8 cellular contexts compared by ENCODE assay signal in the genomic region with DNA sequence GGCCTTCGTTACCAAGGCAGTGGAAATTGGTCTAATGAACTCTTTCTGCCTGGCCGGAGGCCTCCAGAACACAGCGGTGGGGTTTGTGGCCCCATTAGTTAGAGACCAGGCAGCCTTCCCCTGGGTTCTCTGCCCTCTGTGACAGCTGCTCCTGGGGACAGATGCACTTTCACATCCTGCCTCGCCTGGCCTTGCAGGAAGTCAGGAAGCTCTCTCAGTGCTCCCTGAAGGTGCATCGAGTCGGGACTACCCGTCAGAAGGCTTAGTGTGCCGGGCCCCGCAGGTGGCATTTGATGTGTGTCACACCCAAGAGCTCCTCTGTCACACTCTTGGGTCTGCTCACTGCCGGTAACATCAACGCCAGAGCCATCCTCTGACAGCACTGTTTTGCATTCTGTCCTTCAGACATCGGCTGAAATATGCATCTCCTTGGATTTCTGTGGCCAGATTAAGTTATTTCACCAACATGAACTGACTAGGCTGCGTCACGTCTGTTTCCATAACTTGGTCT.
DNase-seq lines count a peak whose midpoint lies in the region; ATAC-seq and TF ChIP-seq lines count a peak whose summit lies in the region.

No MANE protein-coding gene starts in this region.

- intact Hi-C loops in OCI-LY7 (cut with micrococcal nuclease; ENCODE audit: unreplicated experiment), result no loop called here

- no peak overlapping the region for H3K27ac ChIP-seq in OCI-LY7 (ENCODE audit: low read depth, low read length, poor library complexity, severe bottlenecking)

- no peaks in the 10 kb centered on the region for H3K9me3 ChIP-seq in OCI-LY7 (ENCODE audit: low read length)

- peaks cover 8% of the 10 kb centered on the region for H3K36me3 Mint-ChIP-seq in effector memory CD8-positive, alpha-beta T cell (ENCODE audit: insufficient read depth)

- peak; percentile 38 for ATAC-seq in effector memory CD8-positive, alpha-beta T cell (replicated peaks)
- no peak for ATAC-seq in GM19023 (IDR thresholded peaks at IDR 0.05; ENCODE audit: unreplicated experiment)

- H3K4me2 ChIP-seq in OCI-LY7 (ENCODE audit: low read length), result no peak overlapping the region

- no peak for TF ChIP-seq CTCF in OCI-LY7 (conservative IDR thresholded peaks at IDR 0.05; ENCODE audit: low read length)

- POLR2A ChIA-PET in OCI-LY7 (lab: Charles Lee), result interaction anchor here (1.0 kb wide), 1 partner anchor 12 kb away, joined by 3 read pairs; no protein-coding TSS in a partner anchor

- CTCF ChIA-PET in OCI-LY7 (lab: Charles Lee; ENCODE audit: unreplicated experiment), result no interaction called here

- H2AFZ ChIP-seq in OCI-LY7 (ENCODE audit: low read length), result no peak overlapping the region

- DNase-seq in OCI-LY7 (ENCODE audit: low spot score) (peak; percentile 10), germinal center (ENCODE audit: low spot score) (no peak), NCI-H146 treated with DMSO at 0.1 percent for 48 hours (lab: John Stamatoyannopoulos, UW; ENCODE audit: unreplicated experiment) (no peak), D341Med (ENCODE audit: low spot score) (no peak)
- DNase-seq in activated CD8-positive, alpha-beta memory T cell treated with anti-CD3 and anti-CD28 coated beads, Interleukin-2, amount 50 U/mL, for 48 hours, result peak; percentile 82
- DNase-seq in effector memory CD8-positive, alpha-beta T cell, result no peak
- peak; percentile 20 to 26 for DNase-seq in stimulated activated CD8-positive, alpha-beta memory T cell treated with anti-CD3 and anti-CD28 coated beads, Interleukin-2, amount 100 ng/mL, for 1 hour (ENCODE audit: low read depth in 2 of 2)

- no peaks in the 10 kb centered on the region for H3K36me3 ChIP-seq in OCI-LY7 (ENCODE audit: insufficient read depth, low read length)

- H4K20me1 ChIP-seq in OCI-LY7 (ENCODE audit: insufficient read depth, low read length), result no peaks in the 10 kb centered on the region

- no peaks in the 10 kb centered on the region for H3K9me3 Mint-ChIP-seq in effector memory CD8-positive, alpha-beta T cell

- no peaks in the 10 kb centered on the region for H3K9me2 ChIP-seq in OCI-LY7 (ENCODE audit: insufficient read depth, low read length)

- H3K4me1 Mint-ChIP-seq in effector memory CD8-positive, alpha-beta T cell (ENCODE audit: low read depth in 2 of 2), result peaks cover 14 to 16% of the 10 kb centered on the region in 2 donors

- peak overlapping the region in 1 of 2 donors; percentile 27 for H3K4me3 Mint-ChIP-seq in effector memory CD8-positive, alpha-beta T cell

- H3K79me2 ChIP-seq in OCI-LY7 (ENCODE audit: insufficient read depth, low read depth, low read length), result no peaks in the 10 kb centered on the region

- peaks cover under 1% of the 10 kb centered on the region for H3K4me1 ChIP-seq in OCI-LY7 (ENCODE audit: insufficient read depth, low read length, poor library complexity, severe bottlenecking)

- H3K27ac Mint-ChIP-seq in effector memory CD8-positive, alpha-beta T cell, result peak overlapping the region; percentile 66 to 69

- no peaks in the 10 kb centered on the region for H3K27me3 Mint-ChIP-seq in effector memory CD8-positive, alpha-beta T cell

- BruUV-seq in OCI-LY7 (replicated peaks; lab: Mats Ljungman, UMichigan), result no TSS peak

- H3K4me3 ChIP-seq in OCI-LY7 (ENCODE audit: low read depth, low read length, poor library complexity, severe bottlenecking), result no peak overlapping the region

Comparison
In these comparisons a context has a peak if more than half of its experiments do, and no peak if none do; other contexts are left out.
1. DNase-seq: peak in OCI-LY7 (single experiment), activated CD8-positive, alpha-beta memory T cell treated with anti-CD3 and anti-CD28 coated beads, Interleukin-2, amount 50 U/mL, for 48 hours (single experiment) and stimulated activated CD8-positive, alpha-beta memory T cell treated with anti-CD3 and anti-CD28 coated beads, Interleukin-2, amount 100 ng/mL, for 1 hour (2 of 2); none in effector memory CD8-positive, alpha-beta T cell (0 of 3), germinal center (single experiment), NCI-H146 treated with DMSO at 0.1 percent for 48 hours (single experiment) and D341Med (single experiment).